Comparison of ENCODE assay signal across 2 cellular contexts in genomic region chr10:12710594-12711343, GRCh38.
TF ChIP-seq lines count a peak whose summit lies in the region.

No MANE protein-coding gene starts in this region.

TF ChIP-seq in HCT116, 20 proteins besides CTCF, POLR2A, EP300 and RAD21 (continued from another document):
- TF ChIP-seq REST (IDR thresholded peaks at IDR 0.05; ENCODE audit: low read depth): no peak
- TF ChIP-seq CEBPB (IDR thresholded peaks at IDR 0.05; ENCODE audit: low read depth): peak; percentile 90

TF ChIP-seq in K562, 482 proteins besides CTCF, POLR2A, EP300 and RAD21 (continued from another document and continues in another):
- peak; percentile 16; the same call in 1 of the 2 replicates for TF ChIP-seq GMEB1 (CRISPR knock-in tag; IDR thresholded peaks at IDR 0.05)
- no peak for TF ChIP-seq BCL6 (CRISPR knock-in tag; IDR thresholded peaks at IDR 0.05)
- TF ChIP-seq ARID3B (CRISPR knock-in tag; IDR thresholded peaks at IDR 0.05; ENCODE audit: borderline replicate concordance): no peak
- TF ChIP-seq CBX1 (IDR thresholded peaks at IDR 0.05; ENCODE audit: low read depth): no peak
- TF ChIP-seq EHMT2 (IDR thresholded peaks at IDR 0.05): peak; percentile 35; the same call in 1 of the 2 replicates
- peak; percentile 59 for TF ChIP-seq L3MBTL2 (IDR thresholded peaks at IDR 0.05)
- TF ChIP-seq NR2C2 (CRISPR knock-in tag; IDR thresholded peaks at IDR 0.05): no peak
- TF ChIP-seq NR2C2 (tag; IDR thresholded peaks at IDR 0.05): peak; percentile 45; the same call in 1 of the 2 replicates
- TF ChIP-seq LEF1 (IDR thresholded peaks at IDR 0.05): peak; percentile 55; the same call in 1 of the 2 replicates
- TF ChIP-seq ZBTB40 (IDR thresholded peaks at IDR 0.05): no peak
- TF ChIP-seq ZBTB40 (CRISPR knock-in tag; IDR thresholded peaks at IDR 0.05): no peak
- TF ChIP-seq ATF7 (IDR thresholded peaks at IDR 0.05): peak; percentile 69
- no peak for TF ChIP-seq ZNF398 (CRISPR knock-in tag; IDR thresholded peaks at IDR 0.05)
- TF ChIP-seq ZSCAN32 (CRISPR knock-in tag; IDR thresholded peaks at IDR 0.05): 0 out of 2 replicates have a peak, but pooled peaks have one; percentile 67
- TF ChIP-seq ZNF143 (CRISPR knock-in tag; IDR thresholded peaks at IDR 0.05): no peak
- 0 out of 2 replicates have a peak, but pooled peaks have one; percentile 40 for TF ChIP-seq ZNF197 (CRISPR knock-in tag; IDR thresholded peaks at IDR 0.05; ENCODE audit: low read depth)
- TF ChIP-seq CTBP1 (IDR thresholded peaks at IDR 0.05; ENCODE audit: borderline replicate concordance): peak; percentile 48; the same call in 1 of the 2 replicates
- peak; percentile 71 for TF ChIP-seq CREB3L1 (IDR thresholded peaks at IDR 0.05; ENCODE audit: borderline replicate concordance, low read depth)
- TF ChIP-seq YY1 (IDR thresholded peaks at IDR 0.05; ENCODE audit: borderline replicate concordance in 1 of 3, control insufficient read depth in 1 of 3, extremely low read depth in 1 of 3, insufficient read depth in 3 of 3, insufficient read length in 1 of 3, insufficient replicate concordance in 2 of 3, low read depth in 1 of 3, low read length in 2 of 3): no peak
- peak; percentile 42; the same call in 1 of the 2 replicates for TF ChIP-seq ZNF583 (CRISPR knock-in tag; IDR thresholded peaks at IDR 0.05)
- TF ChIP-seq MCM3 (IDR thresholded peaks at IDR 0.05): no peak
- TF ChIP-seq KLF16 (IDR thresholded peaks at IDR 0.05): peak; percentile 47; the same call in 1 of the 2 replicates
- TF ChIP-seq ZNF584 (CRISPR knock-in tag; IDR thresholded peaks at IDR 0.05; ENCODE audit: low read depth): peak; percentile 86
- 0 out of 2 replicates have a peak, but pooled peaks have one; percentile 29 for TF ChIP-seq CREB3 (tag; conservative IDR thresholded peaks at IDR 0.05; ENCODE audit: low read depth)
- TF ChIP-seq ZNF707 (CRISPR knock-in tag; conservative IDR thresholded peaks at IDR 0.05): no peak
- 0 out of 2 replicates have a peak, but pooled peaks have one; percentile 33 for TF ChIP-seq ARID1B (IDR thresholded peaks at IDR 0.05)
- TF ChIP-seq POLR2H (tag; IDR thresholded peaks at IDR 0.05; ENCODE audit: low read depth): peak; percentile 69
- no peak for TF ChIP-seq CHD1 (IDR thresholded peaks at IDR 0.05; ENCODE audit: low read length)
- TF ChIP-seq ZNF57 (CRISPR knock-in tag; IDR thresholded peaks at IDR 0.05): no peak
- TF ChIP-seq TSC22D4 (tag; IDR thresholded peaks at IDR 0.05): no peak
- peak; percentile 71 for TF ChIP-seq EP400 (IDR thresholded peaks at IDR 0.05)
- TF ChIP-seq CXXC5 (CRISPR knock-in tag; IDR thresholded peaks at IDR 0.05): 0 out of 2 replicates have a peak, but pooled peaks have one; percentile 24
- TF ChIP-seq POLR3A (IDR thresholded peaks at IDR 0.05; ENCODE audit: borderline replicate concordance, extremely low read depth, insufficient read depth, insufficient read length): no peak
- TF ChIP-seq ZNF175 (CRISPR knock-in tag; IDR thresholded peaks at IDR 0.05; ENCODE audit: low read depth): peak; percentile 69; the same call in 1 of the 2 replicates
- peak; percentile 71; the same call in 1 of the 2 replicates for TF ChIP-seq XRCC5 (IDR thresholded peaks at IDR 0.05; ENCODE audit: low read depth, low read length)
- TF ChIP-seq IRF9 (tag; IDR thresholded peaks at IDR 0.05): peak; percentile 63; the same call in 1 of the 2 replicates
- peak; percentile 51; the same call in 1 of the 2 replicates for TF ChIP-seq FOXJ2 (tag; IDR thresholded peaks at IDR 0.05)
- peak; percentile 2 for TF ChIP-seq ZFP36 (IDR thresholded peaks at IDR 0.05; ENCODE audit: low read depth, low read length, partially characterized antibody)
- TF ChIP-seq NBN (IDR thresholded peaks at IDR 0.05; ENCODE audit: low read depth): peak; percentile 76; the same call in 1 of the 2 replicates
- peak; percentile 53; the same call in 1 of the 2 replicates for TF ChIP-seq DEAF1 (CRISPR knock-in tag; IDR thresholded peaks at IDR 0.05)
- no peak for TF ChIP-seq RUNX1 (IDR thresholded peaks at IDR 0.05; ENCODE audit: low read depth)
